In genomic region chr1:210328032-210328745, GRCh38 we compare ENCODE assay signal across 8 cellular contexts. TPM values are rescaled to one million over a fixed set of nuclear protein-coding genes. Genes with fewer than 3 reads are reported as not detected.
DNase-seq lines count a peak whose midpoint lies in the region; ATAC-seq and TF ChIP-seq lines count a peak whose summit lies in the region.

No MANE protein-coding gene starts in this region.

- no peaks in the 10 kb centered on the region for H3K27me3 ChIP-seq in WERI-Rb-1 (ENCODE audit: insufficient read depth, low read depth, severe bottlenecking)

- peak; percentile 45 for ATAC-seq in Right ventricle myocardium superior (ENCODE audit: poor library complexity)
- no peak for ATAC-seq in GM21717 (IDR thresholded peaks at IDR 0.05; ENCODE audit: unreplicated experiment)
- no peak for ATAC-seq in esophagus mucosa
- no peak for ATAC-seq in HG03196 (IDR thresholded peaks at IDR 0.05; ENCODE audit: unreplicated experiment)

- peaks cover 8% of the 10 kb centered on the region for H3K9me3 ChIP-seq in WERI-Rb-1 (ENCODE audit: severe bottlenecking)

- intact Hi-C loops in Right ventricle myocardium superior (cut with DNase I): no loop called here

- TF ChIP-seq CTCF in WERI-Rb-1 (IDR thresholded peaks at IDR 0.05; ENCODE audit: low read depth, low read length): no peak

- H3K4me3 ChIP-seq in WERI-Rb-1 (ENCODE audit: low read depth, low read length): peak overlapping the region; percentile 81

- peak overlapping the region; percentile 95 for H3K27ac ChIP-seq in WERI-Rb-1

- peaks cover 3% of the 10 kb centered on the region; the same call in 1 of the 2 replicates for H3K36me3 ChIP-seq in WERI-Rb-1

- peak; percentile 57 for DNase-seq in NCI-H510A treated with DMSO at 0.1 percent for 48 hours (lab: John Stamatoyannopoulos, UW)
- DNase-seq in NCI-H510A (lab: John Stamatoyannopoulos, UW): no peak
- DNase-seq in WERI-Rb-1: peak; percentile 53
- DNase-seq in Right ventricle myocardium superior: no peak
- DNase-seq in retina: peak; percentile 50

RNA-seq across cellular contexts. Expression of gene HHAT, which starts 0.5 kb away (rescaled TPM):
- 1.5 TPM for total RNA-seq in Right ventricle myocardium superior
- 4.0 TPM for total RNA-seq in esophagus mucosa

Comparison
In these comparisons a context has a peak if more than half of its experiments do, and no peak if none do; other contexts are left out.
1. DNase-seq: peak in NCI-H510A treated with DMSO at 0.1 percent for 48 hours (single experiment), WERI-Rb-1 (single experiment) and retina (single experiment); none in NCI-H510A (single experiment) and Right ventricle myocardium superior (single experiment).